Comparison of ENCODE assay signal across 22 cellular contexts in genomic region chr9:20529837-20530236, GRCh38.
DNase-seq lines count a peak whose midpoint lies in the region; ATAC-seq, FAIRE-seq and TF ChIP-seq lines count a peak whose summit lies in the region.
"Had no signal": no experiment of that assay in that cellular context is flagged by ENCODE, and none has a peak within 500 bp of the region (broad histone marks: within the 10 kb centered on the region; RNA-seq: fewer than 3 reads in every experiment).

No MANE protein-coding gene starts in this region.

- no CpG with 5 or more reads among the region's 2 CpGs for WGBS in trophoblast cell (ENCODE audit: extremely low coverage, insufficient coverage, insufficient read length)

- no peak overlapping the region for H3K23ac ChIP-seq in trophoblast cell (ENCODE audit: low read length)

- H2AFZ ChIP-seq in trophoblast cell (ENCODE audit: insufficient read depth, low read length, poor library complexity), result no peak overlapping the region

- peaks cover 38% of the 10 kb centered on the region for H3K4me1 ChIP-seq in CD8-positive, alpha-beta T cell (ENCODE audit: insufficient read depth, low read length)
- peaks cover 12% of the 10 kb centered on the region for H3K4me1 ChIP-seq in HEK293 (ENCODE audit: control insufficient read depth, insufficient read depth, low read length)
- H3K4me1 ChIP-seq in kidney (ENCODE audit: control insufficient read depth in 1 of 2, insufficient read depth in 1 of 2, low read depth in 1 of 2, low read length in 2 of 2), result peaks cover 7 to 14% of the 10 kb centered on the region in 2 donors
- H3K4me1 ChIP-seq in trophoblast cell (ENCODE audit: control insufficient read depth in 1 of 2, insufficient read depth in 2 of 2, low read length in 2 of 2), result no peaks in the 10 kb centered on the region

- peak overlapping the region in 1 of 2 donors; percentile 25 for H3K4me3 Mint-ChIP-seq in activated T-cell treated with anti-CD3 and anti-CD28 coated beads, Interleukin-2, amount 50 U/mL, for 72 hours
- no peak overlapping the region for H3K4me3 Mint-ChIP-seq in CD8-positive, alpha-beta T cell
- H3K4me3 Mint-ChIP-seq in central memory CD8-positive, alpha-beta T cell, result no peak overlapping the region
- H3K4me3 Mint-ChIP-seq: IgD-negative memory B cell had no signal

- no peaks in the 10 kb centered on the region for H3K27me3 Mint-ChIP-seq in activated T-cell treated with anti-CD3 and anti-CD28 coated beads, Interleukin-2, amount 50 U/mL, for 72 hours (ENCODE audit: low read depth)
- no peaks in the 10 kb centered on the region for H3K27me3 Mint-ChIP-seq in CD8-positive, alpha-beta T cell (ENCODE audit: low read depth)
- no peaks in the 10 kb centered on the region for H3K27me3 Mint-ChIP-seq in central memory CD8-positive, alpha-beta T cell
- H3K27me3 Mint-ChIP-seq: CD4-positive, alpha-beta memory T cell; IgD-negative memory B cell had no signal

- POLR2A ChIA-PET in CD8-positive, alpha-beta T cell (lab: Charles Lee), result no interaction called here
- POLR2A ChIA-PET in HEK293 (lab: Yijun Ruan, JAX), result no interaction called here

- no peak overlapping the region for H3K4me3 ChIP-seq in CD8-positive, alpha-beta T cell (ENCODE audit: low read depth, low read length)
- H3K4me3 ChIP-seq in HEK293 (ENCODE audit: low read depth, low read length) (no peak overlapping the region), kidney (ENCODE audit: low read length in 2 of 2) (no peak overlapping the region), trophoblast cell (ENCODE audit: low read depth, low read length) (no peak overlapping the region)
- H3K4me3 ChIP-seq: SJSA1 had no signal

- no peak overlapping the region for H3K4ac ChIP-seq in trophoblast cell (ENCODE audit: low read depth, low read length)

- peaks cover 67% of the 10 kb centered on the region for H3K4me1 Mint-ChIP-seq in activated T-cell treated with anti-CD3 and anti-CD28 coated beads, Interleukin-2, amount 50 U/mL, for 72 hours (ENCODE audit: low read depth)
- H3K4me1 Mint-ChIP-seq in CD8-positive, alpha-beta T cell (ENCODE audit: low read depth), result peaks cover 78% of the 10 kb centered on the region
- peaks cover 64% of the 10 kb centered on the region for H3K4me1 Mint-ChIP-seq in central memory CD8-positive, alpha-beta T cell

- DNase-seq in activated T-cell treated with anti-CD3 and anti-CD28 coated beads, Interleukin-2, amount 50 U/mL, for 72 hours, result no peak
- DNase-seq in activated T-cell treated with anti-CD3 and anti-CD28 coated beads for 4 hours (no peak), kidney (no peak), trophoblast cell (no peak)
- no peak for DNase-seq in CD8-positive, alpha-beta T cell
- no peak for DNase-seq in central memory CD8-positive, alpha-beta T cell (ENCODE audit: low spot score in 2 of 2)
- DNase-seq: CD4-positive, alpha-beta memory T cell; DMS153; GOT3; HCEC 1CT; Karpas-422; MV-4-11; NCI-H1417; NCI-H1694 treated with DMSO at 0.1 percent for 48 hours; NCI-H446; NCI-H526; OCI-M1 had no signal

- H3K27ac ChIP-seq in CD8-positive, alpha-beta T cell (ENCODE audit: low read depth, low read length), result no peak overlapping the region
- H3K27ac ChIP-seq in HEK293 (ENCODE audit: extremely low read depth, low read depth, low read length) (no peak overlapping the region), kidney (ENCODE audit: low read depth in 2 of 2, low read length in 2 of 2) (no peak overlapping the region), trophoblast cell (ENCODE audit: low read depth, low read length) (no peak overlapping the region)
- H3K27ac ChIP-seq: SJSA1 had no signal

- intact Hi-C loops in CD8-positive, alpha-beta T cell (cut with DNase I, micrococcal nuclease), result no loop called here
- intact Hi-C loops in kidney (cut with DNase I), result no loop called here

- ATAC-seq in activated T-cell treated with anti-CD3 and anti-CD28 coated beads, Interleukin-2, amount 50 U/mL, for 72 hours (replicated peaks in 1 of 2), result no peak
- ATAC-seq in CD8-positive, alpha-beta T cell, result no peak
- ATAC-seq in central memory CD8-positive, alpha-beta T cell (replicated peaks; ENCODE audit: extremely low read depth, poor library complexity, severe bottlenecking), result no peak

- H3K18ac ChIP-seq in trophoblast cell (ENCODE audit: low read length), result no peak overlapping the region

- no peak overlapping the region for H2BK5ac ChIP-seq in trophoblast cell (ENCODE audit: low read depth, low read length, poor library complexity)

- H3K9ac ChIP-seq in kidney (ENCODE audit: low read length in 2 of 2) (no peak overlapping the region), trophoblast cell (ENCODE audit: low read length) (no peak overlapping the region)

- no peak overlapping the region for H3K14ac ChIP-seq in trophoblast cell (ENCODE audit: low read length)

- no peaks in the 10 kb centered on the region for H3K36me3 Mint-ChIP-seq in activated T-cell treated with anti-CD3 and anti-CD28 coated beads, Interleukin-2, amount 50 U/mL, for 72 hours (ENCODE audit: insufficient read depth in 2 of 2)
- H3K36me3 Mint-ChIP-seq in CD8-positive, alpha-beta T cell, result no peaks in the 10 kb centered on the region
- H3K36me3 Mint-ChIP-seq in central memory CD8-positive, alpha-beta T cell (ENCODE audit: insufficient read depth), result no peaks in the 10 kb centered on the region
- H3K36me3 Mint-ChIP-seq: CD4-positive, alpha-beta memory T cell; IgD-negative memory B cell had no signal

- H3K79me2 ChIP-seq in trophoblast cell (ENCODE audit: control insufficient read depth, insufficient read depth, low read length, poor library complexity), result no peaks in the 10 kb centered on the region

- H3K9me3 ChIP-seq in CD8-positive, alpha-beta T cell (ENCODE audit: low read length), result no peaks in the 10 kb centered on the region
- H3K9me3 ChIP-seq in HEK293 (ENCODE audit: control insufficient read depth, insufficient read depth, low read depth, low read length) (no peaks in the 10 kb centered on the region), kidney (ENCODE audit: control insufficient read depth in 1 of 2, low read length in 2 of 2) (no peaks in the 10 kb centered on the region), trophoblast cell (ENCODE audit: insufficient read depth, low read depth, low read length) (no peaks in the 10 kb centered on the region)
- H3K9me3 ChIP-seq: SJSA1 had no signal

- H3K27ac Mint-ChIP-seq in activated T-cell treated with anti-CD3 and anti-CD28 coated beads, Interleukin-2, amount 50 U/mL, for 72 hours, result peak overlapping the region; percentile 54
- H3K27ac Mint-ChIP-seq in CD8-positive, alpha-beta T cell, result peak overlapping the region; percentile 13
- H3K27ac Mint-ChIP-seq in central memory CD8-positive, alpha-beta T cell (ENCODE audit: low read depth), result peak overlapping the region; percentile 56
- H3K27ac Mint-ChIP-seq: IgD-negative memory B cell had no signal

- H2BK120ac ChIP-seq in trophoblast cell (ENCODE audit: insufficient read depth, low read length, poor library complexity), result no peak overlapping the region

- FAIRE-seq in kidney (lab: Jason Lieb, UNC), result no peak
- FAIRE-seq: GM12892, RCC 7860 had no signal

- no peak overlapping the region for H2AK5ac ChIP-seq in trophoblast cell (ENCODE audit: low read length)

- H4K8ac ChIP-seq in trophoblast cell (ENCODE audit: low read depth, low read length), result no peak overlapping the region

- H3K4me2 ChIP-seq in trophoblast cell (ENCODE audit: low read length), result no peak overlapping the region

- H4K12ac ChIP-seq in trophoblast cell (ENCODE audit: low read depth, low read length), result no peak overlapping the region

- no peaks in the 10 kb centered on the region for H3K9me3 Mint-ChIP-seq in activated T-cell treated with anti-CD3 and anti-CD28 coated beads, Interleukin-2, amount 50 U/mL, for 72 hours
- H3K9me3 Mint-ChIP-seq in CD8-positive, alpha-beta T cell, result no peaks in the 10 kb centered on the region
- H3K9me3 Mint-ChIP-seq in central memory CD8-positive, alpha-beta T cell, result no peaks in the 10 kb centered on the region
- H3K9me3 Mint-ChIP-seq: IgD-negative memory B cell had no signal

- H4K91ac ChIP-seq in trophoblast cell (ENCODE audit: low read depth, low read length), result no peak overlapping the region

- no peaks in the 10 kb centered on the region for H3K79me1 ChIP-seq in trophoblast cell (ENCODE audit: low read length)

- no peaks in the 10 kb centered on the region for H3K27me3 ChIP-seq in CD8-positive, alpha-beta T cell (ENCODE audit: insufficient read depth, low read length)
- H3K27me3 ChIP-seq in trophoblast cell (ENCODE audit: insufficient read depth, low read length), result no peaks in the 10 kb centered on the region
- H3K27me3 ChIP-seq: SJSA1 had no signal

- CTCF ChIA-PET in CD8-positive, alpha-beta T cell (lab: Charles Lee), result no interaction called here
- CTCF ChIA-PET in HEK293 (lab: Yijun Ruan, JAX), result no interaction called here

- no peaks in the 10 kb centered on the region for H3K36me3 ChIP-seq in CD8-positive, alpha-beta T cell (ENCODE audit: insufficient read depth, low read length)
- H3K36me3 ChIP-seq in HEK293 (ENCODE audit: control insufficient read depth in 2 of 2, insufficient read depth in 1 of 2, low read length in 2 of 2), result no peaks in the 10 kb centered on the region
- no peaks in the 10 kb centered on the region for H3K36me3 ChIP-seq in kidney (ENCODE audit: control insufficient read depth in 1 of 2, insufficient read depth in 2 of 2, low read length in 2 of 2)
- H3K36me3 ChIP-seq in trophoblast cell (ENCODE audit: control insufficient read depth in 1 of 2, insufficient read depth in 2 of 2, low read length in 2 of 2), result no peaks in the 10 kb centered on the region
- H3K36me3 ChIP-seq: SJSA1 had no signal

- no peak overlapping the region for H2BK12ac ChIP-seq in trophoblast cell (ENCODE audit: low read length)

- TF ChIP-seq CTCF in CD8-positive, alpha-beta T cell (IDR thresholded peaks at IDR 0.05), result no peak
- TF ChIP-seq CTCF in HEK293 (tag by site-specific recombination; IDR thresholded peaks at IDR 0.05), result no peak
- TF ChIP-seq CTCF in kidney (IDR thresholded peaks at IDR 0.05; ENCODE audit: borderline replicate concordance, extremely low read depth, insufficient read depth), result no peak

TF ChIP-seq in HEK293, 187 proteins besides CTCF, POLR2A, EP300 and RAD21:
- TF ChIP-seq ZNF223 (tag by site-specific recombination; IDR thresholded peaks at IDR 0.05) (no peak), ZNF776 (tag by site-specific recombination; IDR thresholded peaks at IDR 0.05; ENCODE audit: borderline replicate concordance) (no peak), ZNF664 (tag by site-specific recombination; IDR thresholded peaks at IDR 0.05) (peak; percentile 13; the same call in 1 of the 2 replicates)
- TF ChIP-seq, protein P1, sequence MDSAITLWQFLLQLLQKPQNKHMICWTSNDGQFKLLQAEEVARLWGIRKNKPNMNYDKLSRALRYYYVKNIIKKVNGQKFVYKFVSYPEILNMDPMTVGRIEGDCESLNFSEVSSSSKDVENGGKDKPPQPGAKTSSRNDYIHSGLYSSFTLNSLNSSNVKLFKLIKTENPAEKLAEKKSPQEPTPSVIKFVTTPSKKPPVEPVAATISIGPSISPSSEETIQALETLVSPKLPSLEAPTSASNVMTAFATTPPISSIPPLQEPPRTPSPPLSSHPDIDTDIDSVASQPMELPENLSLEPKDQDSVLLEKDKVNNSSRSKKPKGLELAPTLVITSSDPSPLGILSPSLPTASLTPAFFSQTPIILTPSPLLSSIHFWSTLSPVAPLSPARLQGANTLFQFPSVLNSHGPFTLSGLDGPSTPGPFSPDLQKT (IDR thresholded peaks at IDR 0.05; ENCODE audit: borderline replicate concordance, low read depth, low read length), result no peak
